Comparison of ENCODE assay signal across 1 cellular context in genomic region chr19:42089191-42089750, GRCh38.
TF ChIP-seq lines count a peak whose summit lies in the region.

No MANE protein-coding gene starts in this region.

TF ChIP-seq in HEK293, 187 proteins besides CTCF, POLR2A, EP300 and RAD21 (continued from another document):
- TF ChIP-seq PRDM10 (tag by site-specific recombination; IDR thresholded peaks at IDR 0.05): peak; percentile 52; the same call in 1 of the 2 replicates
- no peak for TF ChIP-seq ZNF654 (tag by site-specific recombination; IDR thresholded peaks at IDR 0.05; ENCODE audit: low read depth)
- no peak for TF ChIP-seq ZNF112 (tag by site-specific recombination; IDR thresholded peaks at IDR 0.05)
- TF ChIP-seq GLIS2 (tag by site-specific recombination; IDR thresholded peaks at IDR 0.05): no peak
- no peak for TF ChIP-seq ZFP37 (tag by site-specific recombination; IDR thresholded peaks at IDR 0.05)
- TF ChIP-seq ZNF311 (tag by site-specific recombination; IDR thresholded peaks at IDR 0.05; ENCODE audit: borderline replicate concordance): no peak
- TF ChIP-seq PATZ1 (tag by site-specific recombination; IDR thresholded peaks at IDR 0.05): no peak
- no peak for TF ChIP-seq GLI2 (tag by site-specific recombination; IDR thresholded peaks at IDR 0.05; ENCODE audit: borderline replicate concordance, low read depth)
